Comparison of ENCODE assay signal across 1 cellular context in the genomic region with DNA sequence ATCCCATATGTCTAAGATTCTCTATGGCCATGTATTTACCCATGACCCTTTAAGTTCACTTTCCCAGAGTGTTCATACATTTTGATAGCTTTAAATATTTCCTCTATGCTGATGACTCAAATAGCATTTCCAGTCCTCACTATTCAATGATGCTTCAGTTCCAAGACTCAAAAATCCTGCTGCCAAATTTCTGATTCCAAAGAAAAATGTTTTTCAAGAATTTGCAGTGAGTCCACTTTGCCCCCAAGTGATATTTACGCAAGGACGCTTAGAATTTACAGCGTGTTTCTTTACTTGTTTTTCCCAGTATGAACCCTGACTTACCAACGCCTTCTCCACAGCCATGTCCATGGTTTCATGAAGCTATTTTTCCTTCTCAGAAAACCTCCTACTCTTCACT.
TF ChIP-seq lines count a peak whose summit lies in the region.

No MANE protein-coding gene starts in this region.

TF ChIP-seq in IMR-90, 13 proteins besides CTCF, POLR2A, EP300 and RAD21:
- TF ChIP-seq MAFK (IDR thresholded peaks at IDR 0.05; ENCODE audit: low read depth, low read length) (no peak), FOS (IDR thresholded peaks at IDR 0.05; ENCODE audit: low read depth, low read length) (no peak), CEBPB (IDR thresholded peaks at IDR 0.05; ENCODE audit: low read depth, low read length) (no peak), SMC3 (IDR thresholded peaks at IDR 0.05; ENCODE audit: low read depth, low read length) (no peak), BHLHE40 (IDR thresholded peaks at IDR 0.05; ENCODE audit: low read depth, low read length) (no peak), MXI1 (IDR thresholded peaks at IDR 0.05; ENCODE audit: borderline replicate concordance, low read depth, low read length) (no peak), MAZ (IDR thresholded peaks at IDR 0.05; ENCODE audit: borderline replicate concordance, low read depth, low read length) (no peak), RFX5 (IDR thresholded peaks at IDR 0.05; ENCODE audit: low read depth, low read length) (no peak), NFE2L2 (IDR thresholded peaks at IDR 0.05; ENCODE audit: low read depth, low read length) (no peak)
- TF ChIP-seq, protein P1, sequence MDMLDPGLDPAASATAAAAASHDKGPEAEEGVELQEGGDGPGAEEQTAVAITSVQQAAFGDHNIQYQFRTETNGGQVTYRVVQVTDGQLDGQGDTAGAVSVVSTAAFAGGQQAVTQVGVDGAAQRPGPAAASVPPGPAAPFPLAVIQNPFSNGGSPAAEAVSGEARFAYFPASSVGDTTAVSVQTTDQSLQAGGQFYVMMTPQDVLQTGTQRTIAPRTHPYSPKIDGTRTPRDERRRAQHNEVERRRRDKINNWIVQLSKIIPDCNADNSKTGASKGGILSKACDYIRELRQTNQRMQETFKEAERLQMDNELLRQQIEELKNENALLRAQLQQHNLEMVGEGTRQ (IDR thresholded peaks at IDR 0.05; ENCODE audit: low read depth, low read length), result no peak
- TF ChIP-seq, protein P2, sequence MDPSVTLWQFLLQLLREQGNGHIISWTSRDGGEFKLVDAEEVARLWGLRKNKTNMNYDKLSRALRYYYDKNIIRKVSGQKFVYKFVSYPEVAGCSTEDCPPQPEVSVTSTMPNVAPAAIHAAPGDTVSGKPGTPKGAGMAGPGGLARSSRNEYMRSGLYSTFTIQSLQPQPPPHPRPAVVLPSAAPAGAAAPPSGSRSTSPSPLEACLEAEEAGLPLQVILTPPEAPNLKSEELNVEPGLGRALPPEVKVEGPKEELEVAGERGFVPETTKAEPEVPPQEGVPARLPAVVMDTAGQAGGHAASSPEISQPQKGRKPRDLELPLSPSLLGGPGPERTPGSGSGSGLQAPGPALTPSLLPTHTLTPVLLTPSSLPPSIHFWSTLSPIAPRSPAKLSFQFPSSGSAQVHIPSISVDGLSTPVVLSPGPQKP (IDR thresholded peaks at IDR 0.05; ENCODE audit: borderline replicate concordance, low read depth, low read length), result no peak
